1 cellular context compared by ENCODE assay signal in genomic region chr15:63056843-63057242, GRCh38.
TF ChIP-seq lines count a peak whose summit lies in the region.

No MANE protein-coding gene starts in this region.

TF ChIP-seq in WTC11, 78 proteins besides CTCF, POLR2A, EP300 and RAD21 (continued from another document):
- no peak for TF ChIP-seq PRDM15 (CRISPR knock-in tag; IDR thresholded peaks at IDR 0.05)
- TF ChIP-seq, protein P1, sequence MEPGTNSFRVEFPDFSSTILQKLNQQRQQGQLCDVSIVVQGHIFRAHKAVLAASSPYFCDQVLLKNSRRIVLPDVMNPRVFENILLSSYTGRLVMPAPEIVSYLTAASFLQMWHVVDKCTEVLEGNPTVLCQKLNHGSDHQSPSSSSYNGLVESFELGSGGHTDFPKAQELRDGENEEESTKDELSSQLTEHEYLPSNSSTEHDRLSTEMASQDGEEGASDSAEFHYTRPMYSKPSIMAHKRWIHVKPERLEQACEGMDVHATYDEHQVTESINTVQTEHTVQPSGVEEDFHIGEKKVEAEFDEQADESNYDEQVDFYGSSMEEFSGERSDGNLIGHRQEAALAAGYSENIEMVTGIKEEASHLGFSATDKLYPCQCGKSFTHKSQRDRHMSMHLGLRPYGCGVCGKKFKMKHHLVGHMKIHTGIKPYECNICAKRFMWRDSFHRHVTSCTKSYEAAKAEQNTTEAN (CRISPR knock-in tag; IDR thresholded peaks at IDR 0.05), result no peak
- TF ChIP-seq ELF4 (CRISPR knock-in tag; IDR thresholded peaks at IDR 0.05; ENCODE audit: low read depth), result no peak
- no peak for TF ChIP-seq TP53 (CRISPR knock-in tag; IDR thresholded peaks at IDR 0.05)
- TF ChIP-seq, protein P2, sequence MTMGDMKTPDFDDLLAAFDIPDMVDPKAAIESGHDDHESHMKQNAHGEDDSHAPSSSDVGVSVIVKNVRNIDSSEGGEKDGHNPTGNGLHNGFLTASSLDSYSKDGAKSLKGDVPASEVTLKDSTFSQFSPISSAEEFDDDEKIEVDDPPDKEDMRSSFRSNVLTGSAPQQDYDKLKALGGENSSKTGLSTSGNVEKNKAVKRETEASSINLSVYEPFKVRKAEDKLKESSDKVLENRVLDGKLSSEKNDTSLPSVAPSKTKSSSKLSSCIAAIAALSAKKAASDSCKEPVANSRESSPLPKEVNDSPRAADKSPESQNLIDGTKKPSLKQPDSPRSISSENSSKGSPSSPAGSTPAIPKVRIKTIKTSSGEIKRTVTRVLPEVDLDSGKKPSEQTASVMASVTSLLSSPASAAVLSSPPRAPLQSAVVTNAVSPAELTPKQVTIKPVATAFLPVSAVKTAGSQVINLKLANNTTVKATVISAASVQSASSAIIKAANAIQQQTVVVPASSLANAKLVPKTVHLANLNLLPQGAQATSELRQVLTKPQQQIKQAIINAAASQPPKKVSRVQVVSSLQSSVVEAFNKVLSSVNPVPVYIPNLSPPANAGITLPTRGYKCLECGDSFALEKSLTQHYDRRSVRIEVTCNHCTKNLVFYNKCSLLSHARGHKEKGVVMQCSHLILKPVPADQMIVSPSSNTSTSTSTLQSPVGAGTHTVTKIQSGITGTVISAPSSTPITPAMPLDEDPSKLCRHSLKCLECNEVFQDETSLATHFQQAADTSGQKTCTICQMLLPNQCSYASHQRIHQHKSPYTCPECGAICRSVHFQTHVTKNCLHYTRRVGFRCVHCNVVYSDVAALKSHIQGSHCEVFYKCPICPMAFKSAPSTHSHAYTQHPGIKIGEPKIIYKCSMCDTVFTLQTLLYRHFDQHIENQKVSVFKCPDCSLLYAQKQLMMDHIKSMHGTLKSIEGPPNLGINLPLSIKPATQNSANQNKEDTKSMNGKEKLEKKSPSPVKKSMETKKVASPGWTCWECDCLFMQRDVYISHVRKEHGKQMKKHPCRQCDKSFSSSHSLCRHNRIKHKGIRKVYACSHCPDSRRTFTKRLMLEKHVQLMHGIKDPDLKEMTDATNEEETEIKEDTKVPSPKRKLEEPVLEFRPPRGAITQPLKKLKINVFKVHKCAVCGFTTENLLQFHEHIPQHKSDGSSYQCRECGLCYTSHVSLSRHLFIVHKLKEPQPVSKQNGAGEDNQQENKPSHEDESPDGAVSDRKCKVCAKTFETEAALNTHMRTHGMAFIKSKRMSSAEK (CRISPR knock-in tag; IDR thresholded peaks at IDR 0.05; ENCODE audit: borderline replicate concordance), result no peak
- TF ChIP-seq FOXP4 (CRISPR knock-in tag; IDR thresholded peaks at IDR 0.05), result no peak
- TF ChIP-seq EMX1 (CRISPR knock-in tag; IDR thresholded peaks at IDR 0.05), result no peak
- TF ChIP-seq MYBL2 (CRISPR knock-in tag; IDR thresholded peaks at IDR 0.05), result no peak
- TF ChIP-seq NFYB (CRISPR knock-in tag; conservative IDR thresholded peaks at IDR 0.05; ENCODE audit: low read depth), result no peak
- no peak for TF ChIP-seq ZNF423 (CRISPR knock-in tag; IDR thresholded peaks at IDR 0.05)
- TF ChIP-seq, protein P3, sequence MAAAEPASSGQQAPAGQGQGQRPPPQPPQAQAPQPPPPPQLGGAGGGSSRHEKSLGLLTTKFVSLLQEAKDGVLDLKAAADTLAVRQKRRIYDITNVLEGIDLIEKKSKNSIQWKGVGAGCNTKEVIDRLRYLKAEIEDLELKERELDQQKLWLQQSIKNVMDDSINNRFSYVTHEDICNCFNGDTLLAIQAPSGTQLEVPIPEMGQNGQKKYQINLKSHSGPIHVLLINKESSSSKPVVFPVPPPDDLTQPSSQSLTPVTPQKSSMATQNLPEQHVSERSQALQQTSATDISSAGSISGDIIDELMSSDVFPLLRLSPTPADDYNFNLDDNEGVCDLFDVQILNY (CRISPR knock-in tag; IDR thresholded peaks at IDR 0.05), result no peak
- no peak for TF ChIP-seq ESRRA (CRISPR knock-in tag; IDR thresholded peaks at IDR 0.05; ENCODE audit: borderline replicate concordance)
- TF ChIP-seq, protein P4, sequence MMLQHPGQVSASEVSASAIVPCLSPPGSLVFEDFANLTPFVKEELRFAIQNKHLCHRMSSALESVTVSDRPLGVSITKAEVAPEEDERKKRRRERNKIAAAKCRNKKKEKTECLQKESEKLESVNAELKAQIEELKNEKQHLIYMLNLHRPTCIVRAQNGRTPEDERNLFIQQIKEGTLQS (CRISPR knock-in tag; conservative IDR thresholded peaks at IDR 0.05), result no peak
- TF ChIP-seq JAZF1 (CRISPR knock-in tag; IDR thresholded peaks at IDR 0.05), result no peak
- no peak for TF ChIP-seq ETV6 (CRISPR knock-in tag; IDR thresholded peaks at IDR 0.05)
- TF ChIP-seq PREB (CRISPR knock-in tag; IDR thresholded peaks at IDR 0.05; ENCODE audit: borderline replicate concordance), result no peak
